ENCODE assay signal across 23 cellular contexts in the genomic region with DNA sequence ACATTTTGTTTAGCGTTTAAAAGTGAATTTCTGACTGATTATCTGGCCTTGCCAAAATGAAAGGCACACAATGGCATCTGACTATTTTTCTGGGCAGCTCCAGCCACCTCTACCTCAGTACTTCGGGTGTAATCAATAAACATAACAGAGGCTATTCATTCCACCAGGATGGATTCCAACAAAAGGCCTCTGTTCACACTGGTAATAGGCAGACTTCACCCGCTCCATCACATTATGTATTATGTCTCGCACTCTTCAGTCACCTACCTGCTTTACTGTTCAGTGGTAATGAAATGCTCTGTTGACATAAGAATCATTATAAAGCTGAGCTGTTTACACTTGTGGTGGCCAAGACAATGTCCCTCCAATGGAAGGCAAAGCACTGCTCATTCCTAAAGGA. TPM values are rescaled to one million over a fixed set of nuclear protein-coding genes. Genes with fewer than 3 reads are reported as not detected.
"Had no signal": no experiment of that assay in that cellular context is flagged by ENCODE, and none has a peak within 500 bp of the region (broad histone marks: within the 10 kb centered on the region; RNA-seq: fewer than 3 reads in every experiment).

No MANE protein-coding gene starts in this region.

- H3K27ac ChIP-seq: KMS-11 had no signal

- H3K9me3 Mint-ChIP-seq: activated naive CD4-positive, alpha-beta T cell treated with anti-CD3 and anti-CD28 coated beads for 36 hours; activated T-cell treated with anti-CD3 and anti-CD28 coated beads, Interleukin-2, amount 50 U/mL, for 4 hours; WTC11 had no signal

- H3K4me1 Mint-ChIP-seq: T-helper 17 cell had no signal

- DNase-seq: activated CD4-positive, alpha-beta memory T cell treated with anti-CD3 and anti-CD28 coated beads for 36 hours; activated CD4-positive, alpha-beta T cell treated with anti-CD3 and anti-CD28 coated beads for 48 hours; activated CD4-positive, CD25-positive, alpha-beta regulatory T cell treated with anti-CD3 and anti-CD28 coated beads, Interleukin-2, amount 50 U/mL, for 72 hours; activated CD8-positive, alpha-beta memory T cell treated with anti-CD3 and anti-CD28 coated beads for 24 hours; activated gamma-delta T cell; activated naive CD4-positive, alpha-beta T cell treated with anti-CD3 and anti-CD28 coated beads for 36 hours; activated T-cell treated with anti-CD3 and anti-CD28 coated beads, Interleukin-2, amount 50 U/mL, for 4 hours; amygdala; cerebellar nuclear complex; MG63; MV-4-11; NCI-H146; NCI-H187 treated with DMSO at 0.1 percent for 48 hours; NCI-H2107; NCI-H2171 treated with DMSO at 0.1 percent for 48 hours; NCI-H226; PC-3; SHP77 treated with DMSO at 0.1 percent for 48 hours; T-helper 17 cell; T-helper 9 cell had no signal

- H3K27me3 Mint-ChIP-seq: activated CD4-positive, alpha-beta memory T cell treated with anti-CD3 and anti-CD28 coated beads for 36 hours; activated naive CD8-positive, alpha-beta T cell; T-helper 17 cell had no signal

- H3K4me3 Mint-ChIP-seq: activated CD4-positive, alpha-beta memory T cell treated with anti-CD3 and anti-CD28 coated beads for 36 hours; activated naive CD4-positive, alpha-beta T cell treated with anti-CD3 and anti-CD28 coated beads for 36 hours; activated naive CD8-positive, alpha-beta T cell; activated T-cell treated with anti-CD3 and anti-CD28 coated beads, Interleukin-2, amount 50 U/mL, for 4 hours; T-helper 17 cell; WTC11 had no signal

- H3K36me3 ChIP-seq: MG63 had no signal

- H3K27ac Mint-ChIP-seq: activated CD4-positive, alpha-beta memory T cell treated with anti-CD3 and anti-CD28 coated beads for 36 hours; activated naive CD4-positive, alpha-beta T cell treated with anti-CD3 and anti-CD28 coated beads for 36 hours; activated naive CD8-positive, alpha-beta T cell; T-helper 17 cell; WTC11 had no signal

- H3K36me3 Mint-ChIP-seq: activated CD4-positive, alpha-beta memory T cell treated with anti-CD3 and anti-CD28 coated beads for 36 hours; activated naive CD8-positive, alpha-beta T cell; WTC11 had no signal

- H3K27me3 ChIP-seq: MG63 had no signal

- H3K4me3 ChIP-seq: MG63 had no signal

- ATAC-seq: activated T-cell treated with anti-CD3 and anti-CD28 coated beads, Interleukin-2, amount 50 U/mL, for 4 hours; PC-3; T-helper 17 cell; WTC11 had no signal

RNA-seq across cellular contexts. Expression of a gene that starts 21.1 kb away (rescaled TPM):
- total RNA-seq: activated CD4-positive, alpha-beta memory T cell treated with anti-CD3 and anti-CD28 coated beads for 36 hours; activated naive CD4-positive, alpha-beta T cell treated with anti-CD3 and anti-CD28 coated beads for 36 hours; T-helper 17 cell had no signal
